1 cellular context compared by ENCODE assay signal in genomic region chr4:138979742-138980141, GRCh38.
TF ChIP-seq lines count a peak whose summit lies in the region.

No MANE protein-coding gene starts in this region.

TF ChIP-seq in K562, 482 proteins besides CTCF, POLR2A, EP300 and RAD21 (continued from another document):
- TF ChIP-seq ESRRA (IDR thresholded peaks at IDR 0.05; ENCODE audit: borderline replicate concordance, low read depth) (peak; percentile 86), NR2C2 (CRISPR knock-in tag; IDR thresholded peaks at IDR 0.05) (no peak), NR2C2 (tag; IDR thresholded peaks at IDR 0.05) (no peak), WHSC1 (IDR thresholded peaks at IDR 0.05; ENCODE audit: low read length) (no peak)
